In genomic region chr16:21599158-21599993, GRCh38 we compare ENCODE assay signal across 1 cellular context.
TF ChIP-seq lines count a peak whose summit lies in the region.

Gene METTL9 (plus strand): TSS chr16:21599577. CDS start chr16:21599734, 157 bp downstream.

TF ChIP-seq in A549, 52 proteins besides CTCF, POLR2A, EP300 and RAD21 (continued from another document):
- TF ChIP-seq ATOH8 (CRISPR knock-in tag; IDR thresholded peaks at IDR 0.05; ENCODE audit: low read depth) (no peak), MAX (IDR thresholded peaks at IDR 0.05) (peak; percentile 91), HMGXB4 (CRISPR knock-in tag; IDR thresholded peaks at IDR 0.05; ENCODE audit: borderline replicate concordance) (peak; percentile 14; the same call in 1 of the 2 replicates), PBX3 (IDR thresholded peaks at IDR 0.05) (0 out of 2 replicates have a peak, but pooled peaks have one; percentile 54), KDM1A (IDR thresholded peaks at IDR 0.05; ENCODE audit: low read depth) (no peak), CBX2 (IDR thresholded peaks at IDR 0.05; ENCODE audit: borderline replicate concordance, low read depth) (no peak), JUN (IDR thresholded peaks at IDR 0.05) (peak in 1 of 2 experiments; percentile 87; a peak in 3 of 5 replicates), KDM5A (IDR thresholded peaks at IDR 0.05) (no peak), SREBF2 (IDR thresholded peaks at IDR 0.05) (no peak), TP53 (CRISPR knock-in tag; IDR thresholded peaks at IDR 0.05) (no peak), RARB (CRISPR knock-in tag; IDR thresholded peaks at IDR 0.05) (no peak), JUNB (IDR thresholded peaks at IDR 0.05) (no peak), HOXB13 (CRISPR knock-in tag; IDR thresholded peaks at IDR 0.05; ENCODE audit: low read depth) (no peak), PHF8 (IDR thresholded peaks at IDR 0.05; ENCODE audit: borderline replicate concordance, low read depth) (peak; percentile 79), E2F6 (IDR thresholded peaks at IDR 0.05; ENCODE audit: borderline replicate concordance, low read depth) (peak; percentile 63; the same call in 1 of the 2 replicates), ZC3H11A (IDR thresholded peaks at IDR 0.05) (no peak), EHF (CRISPR knock-in tag; IDR thresholded peaks at IDR 0.05) (no peak), SMC3 (IDR thresholded peaks at IDR 0.05) (no peak), FOXS1 (CRISPR knock-in tag; IDR thresholded peaks at IDR 0.05) (no peak), CEBPB (IDR thresholded peaks at IDR 0.05) (0 out of 4 replicates have a peak, but pooled peaks of 1 of the 2 experiments have one; percentile 23), HES2 (IDR thresholded peaks at IDR 0.05) (no peak), POLR2AphosphoS2 (conservative IDR thresholded peaks at IDR 0.05; ENCODE audit: low read length) (no peak), CHD2 (IDR thresholded peaks at IDR 0.05; ENCODE audit: low read length, partially characterized antibody) (peak; percentile 70), HOXA7 (CRISPR knock-in tag; IDR thresholded peaks at IDR 0.05) (no peak), RNF2 (IDR thresholded peaks at IDR 0.05; ENCODE audit: borderline replicate concordance, low read depth) (no peak)
TF ChIP-seq in A549: peak in this region for 15.
